20 cellular contexts compared by ENCODE assay signal in the genomic region with DNA sequence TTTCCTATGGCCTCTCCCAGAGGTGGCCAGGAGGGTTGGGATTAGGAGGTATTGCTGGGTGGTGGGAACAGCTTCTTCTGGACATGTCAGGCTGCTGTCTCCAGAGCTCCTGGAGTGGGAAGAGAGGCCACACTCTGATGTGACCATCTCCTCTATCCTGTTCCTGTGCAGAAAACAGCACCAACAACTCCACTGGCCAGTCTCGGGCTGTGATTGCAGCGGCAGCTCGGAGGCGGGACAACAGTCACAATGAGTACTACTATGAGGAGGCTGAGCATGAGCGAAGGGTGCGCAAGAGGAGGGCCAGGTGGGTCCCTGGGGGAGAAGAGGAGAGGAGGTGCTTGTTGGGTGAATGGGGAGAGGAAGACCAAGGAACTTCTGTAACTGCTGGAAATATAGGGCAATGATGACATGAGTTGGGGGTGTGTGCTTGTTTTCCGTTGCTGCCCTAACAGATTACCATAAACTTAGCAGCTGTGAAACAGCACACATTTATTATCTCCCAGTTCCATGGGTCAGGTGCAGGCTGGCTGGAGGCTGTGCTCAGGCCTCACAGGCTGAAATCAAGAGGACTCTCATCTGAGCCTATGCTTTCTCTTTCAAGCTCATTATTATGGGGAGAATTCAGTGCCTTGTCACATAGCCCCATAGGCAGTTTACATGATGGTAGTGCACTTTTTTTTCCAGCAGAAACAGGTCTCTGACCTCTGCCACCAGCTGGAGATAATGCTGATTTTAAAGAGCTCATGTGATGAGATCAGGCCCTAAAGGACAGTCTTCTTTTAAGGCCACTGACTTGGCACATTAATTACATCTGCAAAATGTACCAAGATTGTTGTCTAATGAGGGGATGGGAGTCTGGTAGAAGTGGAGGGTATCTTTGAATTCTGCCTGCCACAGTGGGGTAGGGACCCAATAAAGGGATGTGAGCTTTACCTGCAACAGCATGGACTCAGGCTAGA. TPM values are rescaled to one million over a fixed set of nuclear protein-coding genes. Genes with fewer than 3 reads are reported as not detected.
DNase-seq lines count a peak whose midpoint lies in the region; ATAC-seq and TF ChIP-seq lines count a peak whose summit lies in the region.
"Had no signal": no experiment of that assay in that cellular context is flagged by ENCODE, and none has a peak within 500 bp of the region (broad histone marks: within the 10 kb centered on the region; RNA-seq: fewer than 3 reads in every experiment).

No MANE protein-coding gene starts in this region.

- H3K36me3 Mint-ChIP-seq in T-helper 17 cell (ENCODE audit: low read depth), result peaks cover 3% of the 10 kb centered on the region

- no peak overlapping the region for H3K27ac ChIP-seq in WERI-Rb-1
- H3K27ac ChIP-seq: KMS-11, PC-9, RWPE1 had no signal

- no peak overlapping the region for H3K27ac Mint-ChIP-seq in T-helper 17 cell
- H3K27ac Mint-ChIP-seq: CD4-positive, alpha-beta T cell had no signal

- H3K4me3 ChIP-seq in mucosa of descending colon, result no peak overlapping the region
- no peak overlapping the region for H3K4me3 ChIP-seq in WERI-Rb-1 (ENCODE audit: low read depth, low read length)
- H3K4me3 ChIP-seq: PC-9 had no signal

- intact Hi-C loops in mucosa of descending colon (cut with DNase I, micrococcal nuclease), result no loop called here

- H3K27me3 ChIP-seq in WERI-Rb-1 (ENCODE audit: insufficient read depth, low read depth, severe bottlenecking), result no peaks in the 10 kb centered on the region
- H3K27me3 ChIP-seq: BE2C had no signal

- H3K36me3 ChIP-seq in mucosa of descending colon (ENCODE audit: low read depth), result no peaks in the 10 kb centered on the region
- H3K36me3 ChIP-seq in WERI-Rb-1, result peaks cover 91% of the 10 kb centered on the region
- H3K36me3 ChIP-seq: BE2C had no signal

- peak overlapping the region; percentile 59 for H3K4me3 Mint-ChIP-seq in T-helper 17 cell
- H3K4me3 Mint-ChIP-seq: CD4-positive, alpha-beta T cell had no signal

- no peaks in the 10 kb centered on the region for H3K4me1 ChIP-seq in mucosa of descending colon (ENCODE audit: low read depth)

- in situ Hi-C loops in GM13976 (cut with MboI; ENCODE audit: low sequenced_read_pairs, unreplicated experiment), result loop anchor here (25.0 kb wide), 1 partner anchor 541 kb away; a partner anchor contains a TSS

- peaks cover 38% of the 10 kb centered on the region for H3K27me3 Mint-ChIP-seq in T-helper 17 cell
- H3K27me3 Mint-ChIP-seq: CD4-positive, alpha-beta T cell had no signal

- DNase-seq in GM13976 (ENCODE audit: low spot score) (peak; percentile 7), T-helper 17 cell (no peak), ecto neural progenitor cell (ENCODE audit: low spot score) (peak; percentile 30), mucosa of descending colon (no peak), WERI-Rb-1 (no peak), NCI-H226 (no peak), activated T-cell treated with anti-CD3 and anti-CD28 coated beads for 4 hours (no peak), NCI-H2029 (lab: John Stamatoyannopoulos, UW) (no peak)
- DNase-seq: BE2C; CD4-positive, alpha-beta T cell; COR-L47; DMS79; NCI-H1105 treated with DMSO at 0.1 percent for 48 hours; NCI-H1694; NCI-H446 treated with DMSO at 0.1 percent for 48 hours; NCI-H526 treated with DMSO at 0.1 percent for 48 hours; PC-9; SHP77 treated with DMSO at 0.1 percent for 48 hours had no signal

- no peak for ATAC-seq in T-helper 17 cell
- ATAC-seq in mucosa of descending colon, result peak; percentile 36

- H3K9me3 ChIP-seq in T-helper 17 cell (ENCODE audit: control insufficient read depth, low read length, poor library complexity, severe bottlenecking) (no peaks in the 10 kb centered on the region), mucosa of descending colon (no peaks in the 10 kb centered on the region), WERI-Rb-1 (ENCODE audit: severe bottlenecking) (no peaks in the 10 kb centered on the region)
- H3K9me3 ChIP-seq: BE2C had no signal

- H3K4me1 Mint-ChIP-seq in T-helper 17 cell, result peaks cover 7% of the 10 kb centered on the region

- no peak for TF ChIP-seq CTCF in GM13976 (IDR thresholded peaks at IDR 0.05; ENCODE audit: borderline replicate concordance, control extremely low read depth, extremely low read depth, insufficient read depth, missing control alignments)
- TF ChIP-seq CTCF in mucosa of descending colon (IDR thresholded peaks at IDR 0.05), result no peak
- TF ChIP-seq CTCF in WERI-Rb-1 (IDR thresholded peaks at IDR 0.05; ENCODE audit: low read depth, low read length), result no peak

RNA-seq across cellular contexts. Expression of a gene that starts 20.8 kb away (rescaled TPM):
- not detected for total RNA-seq in T-helper 17 cell
- 1 to 10 TPM; 5.2 to 8.9 (median 8.7) TPM for total RNA-seq in mucosa of descending colon
- total RNA-seq: CD4-positive, alpha-beta T cell had no signal

RNA-seq across cellular contexts. Expression of a gene that starts 54.3 kb away (rescaled TPM):
- total RNA-seq in T-helper 17 cell (under 1 TPM; 0.17 to 0.21 TPM), mucosa of descending colon (under 1 TPM; 0.14 to 0.16 (median 0.14) TPM)

Comparison
In these comparisons a context has a peak if more than half of its experiments do, and no peak if none do; other contexts are left out.
1. DNase-seq: peak in GM13976 (single experiment) and ecto neural progenitor cell (single experiment); none in T-helper 17 cell (0 of 3), mucosa of descending colon (0 of 3), WERI-Rb-1 (single experiment), NCI-H226 (single experiment), activated T-cell treated with anti-CD3 and anti-CD28 coated beads for 4 hours (single experiment) and NCI-H2029 (single experiment).
2. RNA of a gene that starts 20.8 kb away (total RNA-seq): 5.2 to 8.9 TPM in mucosa of descending colon; not detected in T-helper 17 cell; every median in the first group is over 4 times any median in the second.